Comparison of ENCODE assay signal across 1 cellular context in the genomic region with DNA sequence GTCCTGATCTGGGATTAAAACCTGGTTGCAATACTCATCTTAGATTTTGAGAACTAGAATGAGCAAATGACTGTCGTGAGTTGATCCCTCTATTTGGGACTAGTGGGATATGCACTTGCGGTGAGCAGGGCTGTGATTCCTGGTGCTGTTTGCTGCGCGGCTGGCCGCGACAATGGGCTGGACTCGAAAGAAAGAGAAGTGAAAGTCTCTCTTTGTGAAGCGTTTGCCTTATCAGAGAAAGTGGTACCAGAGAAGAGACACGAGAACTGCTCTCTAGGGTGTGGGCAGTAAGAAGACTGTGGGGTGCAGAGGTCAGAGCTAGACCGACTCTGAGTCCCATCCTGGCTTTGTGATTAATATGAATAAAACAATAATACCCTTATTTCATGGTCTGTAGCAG.
TF ChIP-seq lines count a peak whose summit lies in the region.

No MANE protein-coding gene starts in this region.

TF ChIP-seq in WTC11, 78 proteins besides CTCF, POLR2A, EP300 and RAD21 (continued from another document):
- TF ChIP-seq, protein P1, sequence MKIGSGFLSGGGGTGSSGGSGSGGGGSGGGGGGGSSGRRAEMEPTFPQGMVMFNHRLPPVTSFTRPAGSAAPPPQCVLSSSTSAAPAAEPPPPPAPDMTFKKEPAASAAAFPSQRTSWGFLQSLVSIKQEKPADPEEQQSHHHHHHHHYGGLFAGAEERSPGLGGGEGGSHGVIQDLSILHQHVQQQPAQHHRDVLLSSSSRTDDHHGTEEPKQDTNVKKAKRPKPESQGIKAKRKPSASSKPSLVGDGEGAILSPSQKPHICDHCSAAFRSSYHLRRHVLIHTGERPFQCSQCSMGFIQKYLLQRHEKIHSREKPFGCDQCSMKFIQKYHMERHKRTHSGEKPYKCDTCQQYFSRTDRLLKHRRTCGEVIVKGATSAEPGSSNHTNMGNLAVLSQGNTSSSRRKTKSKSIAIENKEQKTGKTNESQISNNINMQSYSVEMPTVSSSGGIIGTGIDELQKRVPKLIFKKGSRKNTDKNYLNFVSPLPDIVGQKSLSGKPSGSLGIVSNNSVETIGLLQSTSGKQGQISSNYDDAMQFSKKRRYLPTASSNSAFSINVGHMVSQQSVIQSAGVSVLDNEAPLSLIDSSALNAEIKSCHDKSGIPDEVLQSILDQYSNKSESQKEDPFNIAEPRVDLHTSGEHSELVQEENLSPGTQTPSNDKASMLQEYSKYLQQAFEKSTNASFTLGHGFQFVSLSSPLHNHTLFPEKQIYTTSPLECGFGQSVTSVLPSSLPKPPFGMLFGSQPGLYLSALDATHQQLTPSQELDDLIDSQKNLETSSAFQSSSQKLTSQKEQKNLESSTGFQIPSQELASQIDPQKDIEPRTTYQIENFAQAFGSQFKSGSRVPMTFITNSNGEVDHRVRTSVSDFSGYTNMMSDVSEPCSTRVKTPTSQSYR (CRISPR knock-in tag; IDR thresholded peaks at IDR 0.05), result no peak
- TF ChIP-seq, protein P2, sequence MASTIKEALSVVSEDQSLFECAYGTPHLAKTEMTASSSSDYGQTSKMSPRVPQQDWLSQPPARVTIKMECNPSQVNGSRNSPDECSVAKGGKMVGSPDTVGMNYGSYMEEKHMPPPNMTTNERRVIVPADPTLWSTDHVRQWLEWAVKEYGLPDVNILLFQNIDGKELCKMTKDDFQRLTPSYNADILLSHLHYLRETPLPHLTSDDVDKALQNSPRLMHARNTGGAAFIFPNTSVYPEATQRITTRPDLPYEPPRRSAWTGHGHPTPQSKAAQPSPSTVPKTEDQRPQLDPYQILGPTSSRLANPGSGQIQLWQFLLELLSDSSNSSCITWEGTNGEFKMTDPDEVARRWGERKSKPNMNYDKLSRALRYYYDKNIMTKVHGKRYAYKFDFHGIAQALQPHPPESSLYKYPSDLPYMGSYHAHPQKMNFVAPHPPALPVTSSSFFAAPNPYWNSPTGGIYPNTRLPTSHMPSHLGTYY (CRISPR knock-in tag; IDR thresholded peaks at IDR 0.05), result no peak
